ENCODE assay signal across 19 cellular contexts in the genomic region with DNA sequence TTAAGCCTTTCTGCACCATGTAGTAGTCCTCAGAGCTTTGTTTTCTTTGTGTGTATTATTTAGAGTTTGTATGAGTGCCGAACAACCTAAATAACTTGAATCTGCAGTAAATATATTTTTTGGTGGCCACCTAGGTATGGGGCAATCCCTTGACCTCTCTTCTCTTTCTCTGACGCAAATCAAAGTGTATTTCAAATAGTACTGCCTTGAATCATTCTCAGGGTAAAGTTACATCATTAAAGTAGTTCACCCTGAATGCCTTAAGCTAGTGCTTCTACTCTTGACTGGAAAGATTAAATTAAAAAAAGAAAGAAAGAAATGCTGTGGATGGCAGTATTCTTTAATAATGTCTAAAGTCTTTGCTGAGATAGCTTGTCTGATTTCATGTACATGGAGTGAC.
"Had no signal": no experiment of that assay in that cellular context is flagged by ENCODE, and none has a peak within 500 bp of the region (broad histone marks: within the 10 kb centered on the region; RNA-seq: fewer than 3 reads in every experiment).

No MANE protein-coding gene starts in this region.

- ATAC-seq: activated CD8-positive, alpha-beta memory T cell treated with anti-CD3 and anti-CD28 coated beads, Interleukin-2, amount 10 ng/mL, durations not matched to agents 7 days and 5 days had no signal

- H3K27me3 ChIP-seq: right atrium auricular region, transverse colon, vagina had no signal

- H3K9me3 ChIP-seq: right atrium auricular region, transverse colon, vagina had no signal

- H3K4me3 Mint-ChIP-seq: activated CD4-positive, alpha-beta memory T cell treated with anti-CD3 and anti-CD28 coated beads for 36 hours; activated CD8-positive, alpha-beta memory T cell treated with anti-CD3 and anti-CD28 coated beads, Interleukin-2, amount 10 ng/mL, durations not matched to agents 7 days and 5 days; central memory CD8-positive, alpha-beta T cell; nephron had no signal

- H3K27me3 Mint-ChIP-seq: activated CD4-positive, alpha-beta memory T cell treated with anti-CD3 and anti-CD28 coated beads for 36 hours; activated CD8-positive, alpha-beta memory T cell treated with anti-CD3 and anti-CD28 coated beads, Interleukin-2, amount 10 ng/mL, durations not matched to agents 7 days and 5 days; central memory CD8-positive, alpha-beta T cell had no signal

- H3K27ac Mint-ChIP-seq: activated CD4-positive, alpha-beta memory T cell treated with anti-CD3 and anti-CD28 coated beads for 36 hours; activated CD8-positive, alpha-beta memory T cell treated with anti-CD3 and anti-CD28 coated beads, Interleukin-2, amount 10 ng/mL, durations not matched to agents 7 days and 5 days; nephron had no signal

- H3K4me3 ChIP-seq: right atrium auricular region, transverse colon, vagina had no signal

- H3K4me1 Mint-ChIP-seq: activated CD8-positive, alpha-beta memory T cell treated with anti-CD3 and anti-CD28 coated beads, Interleukin-2, amount 10 ng/mL, durations not matched to agents 7 days and 5 days; central memory CD8-positive, alpha-beta T cell; nephron had no signal

- H3K36me3 Mint-ChIP-seq: activated CD4-positive, alpha-beta memory T cell treated with anti-CD3 and anti-CD28 coated beads for 36 hours; activated CD8-positive, alpha-beta memory T cell treated with anti-CD3 and anti-CD28 coated beads, Interleukin-2, amount 10 ng/mL, durations not matched to agents 7 days and 5 days had no signal

- H3K9me3 Mint-ChIP-seq: nephron had no signal

- H3K27ac ChIP-seq: right atrium auricular region, transverse colon, vagina, WERI-Rb-1 had no signal

- DNase-seq: activated CD4-positive, alpha-beta memory T cell treated with anti-CD3 and anti-CD28 coated beads for 36 hours; activated CD8-positive, alpha-beta memory T cell treated with anti-CD3 and anti-CD28 coated beads, Interleukin-2, amount 10 ng/mL, durations not matched to agents 7 days and 5 days; activated effector memory CD4-positive, alpha-beta T cell treated with Interleukin-2 at 50 U/mL for 16 hours; activated naive CD4-positive, alpha-beta T cell treated with anti-CD3 and anti-CD28 coated beads, Interleukin-2, amount 50 U/mL, for 16 hours; activated T-cell treated with anti-CD3 and anti-CD28 coated beads, Interleukin-2, amount 50 U/mL, for 1 hour; cortex of kidney; effector CD4-positive, alpha-beta T cell; foreskin melanocyte; kidney glomerular epithelial cell; nucleus accumbens; stimulated activated CD4-positive, alpha-beta T cell treated with anti-CD3 and anti-CD28 coated beads, Interleukin-4, amount 100 ng/mL, for 24 hours; stimulated activated naive CD4-positive, alpha-beta T cell treated with Interleukin-2 at 50 U/mL for 16 hours; substantia nigra; transverse colon; WERI-Rb-1 had no signal

- H3K4me1 ChIP-seq: right atrium auricular region, transverse colon, vagina had no signal

- H3K36me3 ChIP-seq: right atrium auricular region, transverse colon, vagina, WERI-Rb-1 had no signal
